Comparison of ENCODE assay signal across 28 cellular contexts in the genomic region with DNA sequence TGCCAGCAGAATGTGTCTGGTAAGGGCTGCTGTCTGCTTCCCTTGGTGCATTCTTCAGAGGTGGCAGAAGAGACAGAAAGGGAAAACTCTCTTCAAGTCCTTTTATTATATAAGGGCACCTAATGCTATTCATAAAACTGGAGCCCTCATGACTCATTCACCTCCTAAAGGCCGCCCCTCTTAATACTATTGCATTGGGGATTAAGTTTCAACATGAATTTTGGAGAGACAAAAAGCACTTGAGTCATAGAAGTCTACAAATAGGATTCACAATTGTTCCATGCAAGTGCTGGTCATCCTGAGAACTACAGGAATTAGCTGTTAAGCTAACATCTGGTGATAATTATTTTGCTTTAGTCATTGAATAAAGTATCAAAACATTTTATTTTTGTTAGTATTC.
A peak's percentile ranks its signal among the peaks of the same experiment; 100 is the strongest.
DNase-seq lines count a peak whose midpoint lies in the region; ATAC-seq and TF ChIP-seq lines count a peak whose summit lies in the region.
"Had no signal": no experiment of that assay in that cellular context is flagged by ENCODE, and none has a peak within 500 bp of the region (broad histone marks: within the 10 kb centered on the region; RNA-seq: fewer than 3 reads in every experiment).

No MANE protein-coding gene starts in this region.

- no peak overlapping the region for H2AFZ ChIP-seq in Karpas-422 (ENCODE audit: low read length)

- H3K9ac ChIP-seq in Karpas-422 (ENCODE audit: low read length), result no peak overlapping the region

- H3K27ac Mint-ChIP-seq in MCF 10A (ENCODE audit: low read depth, unreplicated experiment), result no peak overlapping the region
- H3K27ac Mint-ChIP-seq in stimulated activated naive CD8-positive, alpha-beta T cell treated with anti-CD3 and anti-CD28 coated beads, Interleukin-15, amount 100 ng/mL, for 72 hours, result no peak overlapping the region
- H3K27ac Mint-ChIP-seq in HFFc6, result no peak overlapping the region
- H3K27ac Mint-ChIP-seq: activated CD4-positive, alpha-beta T cell treated with anti-CD3 and anti-CD28 coated beads, Interleukin-2, amount 10 ng/mL, durations not matched to agents 7 days and 5 days; activated T-cell treated with anti-CD3 and anti-CD28 coated beads, Interleukin-2, amount 50 U/mL, for 72 hours; CD4-positive, alpha-beta memory T cell; naive thymus-derived CD8-positive, alpha-beta T cell; WTC11 had no signal

- no peaks in the 10 kb centered on the region for H3K79me2 ChIP-seq in Karpas-422 (ENCODE audit: low read length)

- BruUV-seq in MCF 10A (replicated peaks; lab: Mats Ljungman, UMichigan), result no TSS peak

- H3K36me3 Mint-ChIP-seq in MCF 10A (ENCODE audit: insufficient read depth, unreplicated experiment) (no peaks in the 10 kb centered on the region), HFFc6 (ENCODE audit: low read depth) (peaks cover 9% of the 10 kb centered on the region)
- H3K36me3 Mint-ChIP-seq: CD4-positive, alpha-beta memory T cell; naive thymus-derived CD8-positive, alpha-beta T cell had no signal

- peak; percentile 46; the same call in 2 of the 3 replicates for ATAC-seq in RWPE2 (ENCODE audit: low read depth)
- no peak for ATAC-seq in stimulated activated naive CD8-positive, alpha-beta T cell treated with anti-CD3 and anti-CD28 coated beads, Interleukin-15, amount 100 ng/mL, for 72 hours
- ATAC-seq: A549; activated T-cell treated with anti-CD3 and anti-CD28 coated beads, Interleukin-2, amount 50 U/mL, for 72 hours; left ventricle myocardium superior; naive thymus-derived CD8-positive, alpha-beta T cell; Panc1; WTC11 had no signal

- no peak overlapping the region for H3K4me3 ChIP-seq in breast epithelium
- H3K4me3 ChIP-seq in RWPE2 (ENCODE audit: severe bottlenecking), result no peak overlapping the region
- H3K4me3 ChIP-seq in fibroblast of mammary gland (ENCODE audit: control insufficient read depth, low read depth, low read length), result no peak overlapping the region
- H3K4me3 ChIP-seq in Karpas-422 (ENCODE audit: low read length), result no peak overlapping the region
- no peak overlapping the region for H3K4me3 ChIP-seq in esophagus squamous epithelium
- H3K4me3 ChIP-seq: A549, coronary artery, HAP-1, SJCRH30, tibial nerve had no signal

- H3K4me1 Mint-ChIP-seq in MCF 10A (ENCODE audit: insufficient read depth, unreplicated experiment) (no peaks in the 10 kb centered on the region), HFFc6 (ENCODE audit: low read depth) (no peaks in the 10 kb centered on the region)
- H3K4me1 Mint-ChIP-seq in stimulated activated naive CD8-positive, alpha-beta T cell treated with anti-CD3 and anti-CD28 coated beads, Interleukin-15, amount 100 ng/mL, for 72 hours, result no peaks in the 10 kb centered on the region
- H3K4me1 Mint-ChIP-seq: activated CD4-positive, alpha-beta T cell treated with anti-CD3 and anti-CD28 coated beads, Interleukin-2, amount 10 ng/mL, durations not matched to agents 7 days and 5 days; CD4-positive, alpha-beta memory T cell; naive thymus-derived CD8-positive, alpha-beta T cell had no signal

- peak; percentile 73 for DNase-seq in MCF 10A (ENCODE audit: unreplicated experiment)
- DNase-seq in breast epithelium (ENCODE audit: low spot score in 2 of 2), result no peak
- DNase-seq in RWPE2 (ENCODE audit: low spot score), result no peak
- peak; percentile 81 for DNase-seq in fibroblast of mammary gland (ENCODE audit: low read depth)
- DNase-seq in stimulated activated naive CD8-positive, alpha-beta T cell treated with anti-CD3 and anti-CD28 coated beads, Interleukin-15, amount 100 ng/mL, for 72 hours, result no peak
- DNase-seq in Karpas-422, result no peak
- no peak for DNase-seq in HFFc6
- no peak for DNase-seq in esophagus squamous epithelium (lab: John Stamatoyannopoulos, UW)
- DNase-seq: activated CD4-positive, alpha-beta T cell treated with anti-CD3 and anti-CD28 coated beads, Interleukin-2, amount 10 ng/mL, durations not matched to agents 7 days and 5 days; activated naive CD4-positive, alpha-beta T cell; activated T-cell treated with anti-CD3 and anti-CD28 coated beads, Interleukin-2, amount 50 U/mL, for 72 hours; CD4-positive, alpha-beta memory T cell; DND-41; effector memory CD4-positive, alpha-beta T cell; left ventricle myocardium superior; midbrain; MM.1S; naive thymus-derived CD8-positive, alpha-beta T cell; NCI-H1417 treated with DMSO at 0.1 percent for 48 hours; NCI-H2081; SJCRH30; stimulated activated CD8-positive, alpha-beta memory T cell treated with anti-CD3 and anti-CD28 coated beads, Interleukin-4, amount 100 ng/mL, for 48 hours had no signal

- CTCF ChIA-PET in MCF 10A (lab: Yijun Ruan, JAX), result no interaction called here

- no peak overlapping the region for H3K4me3 Mint-ChIP-seq in MCF 10A (ENCODE audit: unreplicated experiment)
- H3K4me3 Mint-ChIP-seq in stimulated activated naive CD8-positive, alpha-beta T cell treated with anti-CD3 and anti-CD28 coated beads, Interleukin-15, amount 100 ng/mL, for 72 hours, result no peak overlapping the region
- no peak overlapping the region for H3K4me3 Mint-ChIP-seq in HFFc6
- H3K4me3 Mint-ChIP-seq: activated CD4-positive, alpha-beta T cell treated with anti-CD3 and anti-CD28 coated beads, Interleukin-2, amount 10 ng/mL, durations not matched to agents 7 days and 5 days; activated T-cell treated with anti-CD3 and anti-CD28 coated beads, Interleukin-2, amount 50 U/mL, for 72 hours; CD4-positive, alpha-beta memory T cell; naive thymus-derived CD8-positive, alpha-beta T cell; WTC11 had no signal

- H3K27me3 ChIP-seq in breast epithelium (no peaks in the 10 kb centered on the region), RWPE2 (ENCODE audit: insufficient read depth, poor library complexity, severe bottlenecking) (no peaks in the 10 kb centered on the region), Karpas-422 (ENCODE audit: low read length) (no peaks in the 10 kb centered on the region), esophagus squamous epithelium (no peaks in the 10 kb centered on the region)
- H3K27me3 ChIP-seq: SJCRH30, tibial nerve had no signal

- no peaks in the 10 kb centered on the region for H3K36me3 ChIP-seq in breast epithelium
- H3K36me3 ChIP-seq in RWPE2 (ENCODE audit: low read depth), result no peaks in the 10 kb centered on the region
- no peaks in the 10 kb centered on the region for H3K36me3 ChIP-seq in Karpas-422 (ENCODE audit: insufficient read depth, low read length)
- no peaks in the 10 kb centered on the region for H3K36me3 ChIP-seq in esophagus squamous epithelium
- H3K36me3 ChIP-seq: HAP-1, SJCRH30, tibial nerve had no signal

- H3K27ac ChIP-seq in breast epithelium (no peak overlapping the region), RWPE2 (ENCODE audit: poor library complexity, severe bottlenecking) (no peak overlapping the region), Karpas-422 (ENCODE audit: low read length) (no peak overlapping the region), esophagus squamous epithelium (no peak overlapping the region)
- H3K27ac ChIP-seq: A549, coronary artery, SJCRH30, tibial nerve had no signal

- peaks cover 0 to 6% of the 10 kb centered on the region in 2 donors for H3K9me3 ChIP-seq in breast epithelium
- no peaks in the 10 kb centered on the region for H3K9me3 ChIP-seq in RWPE2 (ENCODE audit: severe bottlenecking)
- peaks cover 12% of the 10 kb centered on the region for H3K9me3 ChIP-seq in Karpas-422 (ENCODE audit: low read length)
- no peaks in the 10 kb centered on the region for H3K9me3 ChIP-seq in esophagus squamous epithelium
- H3K9me3 ChIP-seq: A549, SJCRH30 had no signal

- H3K4me1 ChIP-seq in breast epithelium (no peaks in the 10 kb centered on the region), RWPE2 (ENCODE audit: insufficient read depth, poor library complexity, severe bottlenecking) (no peaks in the 10 kb centered on the region), Karpas-422 (ENCODE audit: low read length) (no peaks in the 10 kb centered on the region), esophagus squamous epithelium (peaks cover 0 to 7% (median 0%) of the 10 kb centered on the region in 3 donors)
- H3K4me1 ChIP-seq: A549, HAP-1, SJCRH30 had no signal

- TF ChIP-seq POLR2A in breast epithelium (IDR thresholded peaks at IDR 0.05) (no peak), esophagus squamous epithelium (IDR thresholded peaks at IDR 0.05) (no peak)

- WGBS in esophagus squamous epithelium, 2 donors, result 44 to 45% methylated on average over 1 of the region's 1 CpG

- intact Hi-C loops in MCF 10A (cut with micrococcal nuclease), result no loop called here
- intact Hi-C loops in breast epithelium (cut with DNase I; ENCODE audit: low total_unique reads), result no loop called here
- intact Hi-C loops in esophagus squamous epithelium (cut with DNase I), result no loop called here

- POLR2A ChIA-PET in MCF 10A (lab: Yijun Ruan, JAX), result no interaction called here

- no peak for TF ChIP-seq CTCF in MCF 10A (IDR thresholded peaks at IDR 0.05; ENCODE audit: unreplicated experiment)
- TF ChIP-seq CTCF in breast epithelium (IDR thresholded peaks at IDR 0.05), result no peak
- TF ChIP-seq CTCF in RWPE2 (IDR thresholded peaks at IDR 0.05; ENCODE audit: poor library complexity, severe bottlenecking), result no peak
- TF ChIP-seq CTCF in fibroblast of mammary gland (conservative IDR thresholded peaks at IDR 0.05; ENCODE audit: control insufficient read depth, insufficient read depth, low read depth, low read length), result no peak
- TF ChIP-seq CTCF in HFFc6 (IDR thresholded peaks at IDR 0.05), result no peak
- TF ChIP-seq CTCF in esophagus squamous epithelium (IDR thresholded peaks at IDR 0.05), result peak in 2 of 6 experiments; percentile 15 to 24

- no peaks in the 10 kb centered on the region for H4K20me1 ChIP-seq in Karpas-422 (ENCODE audit: insufficient read depth, low read depth, low read length)

- H3K9me2 ChIP-seq in Karpas-422 (replicated peaks; ENCODE audit: insufficient read depth, low read length), result no peaks in the 10 kb centered on the region

- H3K9me3 Mint-ChIP-seq in MCF 10A (ENCODE audit: unreplicated experiment) (peaks cover 22% of the 10 kb centered on the region), HFFc6 (peaks cover 29% of the 10 kb centered on the region)
- no peaks in the 10 kb centered on the region for H3K9me3 Mint-ChIP-seq in stimulated activated naive CD8-positive, alpha-beta T cell treated with anti-CD3 and anti-CD28 coated beads, Interleukin-15, amount 100 ng/mL, for 72 hours

- H3K27me3 Mint-ChIP-seq in MCF 10A (ENCODE audit: insufficient read depth, unreplicated experiment), result no peaks in the 10 kb centered on the region
- H3K27me3 Mint-ChIP-seq in stimulated activated naive CD8-positive, alpha-beta T cell treated with anti-CD3 and anti-CD28 coated beads, Interleukin-15, amount 100 ng/mL, for 72 hours, result peaks cover 7% of the 10 kb centered on the region
- H3K27me3 Mint-ChIP-seq in HFFc6 (ENCODE audit: insufficient read depth), result no peaks in the 10 kb centered on the region
- H3K27me3 Mint-ChIP-seq: activated CD4-positive, alpha-beta T cell treated with anti-CD3 and anti-CD28 coated beads, Interleukin-2, amount 10 ng/mL, durations not matched to agents 7 days and 5 days; CD4-positive, alpha-beta memory T cell had no signal

- H3K4me2 ChIP-seq in Karpas-422 (ENCODE audit: low read depth, low read length, poor library complexity, severe bottlenecking), result no peak overlapping the region
- H3K4me2 ChIP-seq: A549 had no signal

Comparison
In these comparisons a context has a peak if more than half of its experiments do, and no peak if none do; other contexts are left out.
1. DNase-seq: peak in MCF 10A (single experiment) and fibroblast of mammary gland (single experiment); none in breast epithelium (0 of 2), RWPE2 (single experiment), stimulated activated naive CD8-positive, alpha-beta T cell treated with anti-CD3 and anti-CD28 coated beads, Interleukin-15, amount 100 ng/mL, for 72 hours (0 of 2), Karpas-422 (single experiment), HFFc6 (single experiment) and esophagus squamous epithelium (single experiment).